In the genomic region with DNA sequence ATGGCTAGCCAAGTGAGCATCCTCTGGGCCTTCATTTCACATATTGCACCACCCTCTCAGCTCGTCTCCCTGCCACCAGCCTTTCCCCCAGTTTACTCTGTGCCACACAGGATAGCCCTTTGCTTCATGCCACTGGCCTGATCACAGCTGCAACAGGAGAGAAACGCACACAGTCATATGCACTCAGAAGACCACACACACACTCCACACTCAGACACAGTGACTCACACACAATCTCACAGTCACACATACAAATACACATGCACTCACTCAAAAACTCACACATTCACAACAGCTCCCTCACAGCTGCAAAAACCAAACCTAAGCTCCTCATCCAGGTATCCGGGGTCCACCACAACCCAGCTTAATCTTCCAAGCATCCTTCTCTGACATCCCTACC, we compare ENCODE assay signal across 25 cellular contexts. TPM values are rescaled to one million over a fixed set of nuclear protein-coding genes. Genes with fewer than 3 reads are reported as not detected.
DNase-seq lines count a peak whose midpoint lies in the region; TF ChIP-seq lines count a peak whose summit lies in the region.
"Had no signal": no experiment of that assay in that cellular context is flagged by ENCODE, and none has a peak within 500 bp of the region (broad histone marks: within the 10 kb centered on the region; RNA-seq: fewer than 3 reads in every experiment).

No MANE protein-coding gene starts in this region.

- no peak overlapping the region for H3K14ac ChIP-seq in mesenchymal stem cell (ENCODE audit: low read length in 2 of 2)

- no peaks in the 10 kb centered on the region for H4K20me1 ChIP-seq in MM.1S (ENCODE audit: insufficient read depth, low read length)

- H3K4me2 ChIP-seq in mesenchymal stem cell (ENCODE audit: low read length, poor library complexity, severe bottlenecking), result no peak overlapping the region
- H3K4me2 ChIP-seq in MM.1S (ENCODE audit: low read depth, low read length), result no peak overlapping the region

- H3K9me3 ChIP-seq in mesenchymal stem cell (ENCODE audit: control insufficient read depth, low read length) (no peaks in the 10 kb centered on the region), MM.1S (replicated peaks; ENCODE audit: insufficient read depth, low read length) (no peaks in the 10 kb centered on the region), thyroid gland (no peaks in the 10 kb centered on the region)
- H3K9me3 ChIP-seq: ovary, thoracic aorta had no signal

- no peak overlapping the region for H2BK12ac ChIP-seq in mesenchymal stem cell (ENCODE audit: low read length in 2 of 2)

- 87% methylated on average over 3 of the region's 3 CpGs for WGBS in mesenchymal stem cell
- 90 to 94% methylated on average over 3 of the region's 3 CpGs for WGBS in thyroid gland, 2 donors

- H3K9me2 ChIP-seq in MM.1S (replicated peaks; ENCODE audit: insufficient read depth, low read length), result no peaks in the 10 kb centered on the region

- H3K36me3 ChIP-seq in mesenchymal stem cell (ENCODE audit: control insufficient read depth in 1 of 2, insufficient read depth in 2 of 2, low read depth in 1 of 2, low read length in 2 of 2), result peaks cover 0 to 3% of the 10 kb centered on the region in 2 experiments
- no peaks in the 10 kb centered on the region for H3K36me3 ChIP-seq in MM.1S (replicated peaks; ENCODE audit: insufficient read depth, low read length)
- no peaks in the 10 kb centered on the region for H3K36me3 ChIP-seq in thyroid gland
- H3K36me3 ChIP-seq: ovary, thoracic aorta had no signal

- H3K9ac ChIP-seq in mesenchymal stem cell (ENCODE audit: low read length) (no peak overlapping the region), MM.1S (ENCODE audit: low read length) (no peak overlapping the region)

- H3F3A ChIP-seq in MM.1S (ENCODE audit: insufficient read depth, low read length), result no peaks in the 10 kb centered on the region

- peak overlapping the region; percentile 7 for H3K27ac Mint-ChIP-seq in activated naive CD8-positive, alpha-beta T cell
- H3K27ac Mint-ChIP-seq in activated naive CD8-positive, alpha-beta T cell treated with anti-CD3 and anti-CD28 coated beads for 36 hours, result no peak overlapping the region
- peak overlapping the region; percentile 49 for H3K27ac Mint-ChIP-seq in activated T-helper 1 cell treated with anti-CD3 and anti-CD28 coated beads, Interleukin-12 subunit alpha, Interleukin-12 subunit beta, Interleukin-2, Interleukin-4 antibody, amounts not matched to agents 30 ng/mL and 10 ng/mL and 1 ng/mL, durations not matched to agents 14 hours and 24 hours and 36 hours
- H3K27ac Mint-ChIP-seq: activated CD4-positive, alpha-beta T cell treated with anti-CD3 and anti-CD28 coated beads, Interleukin-2, amount 10 ng/mL, durations not matched to agents 7 days and 5 days; activated naive CD8-positive, alpha-beta T cell treated with anti-CD3 and anti-CD28 coated beads, Interleukin-2, amount 10 ng/mL, durations not matched to agents 7 days and 5 days; HFFc6; IgD-negative memory B cell; nephron; stimulated activated naive B cell treated with anti-CD40 and anti-IgM and Interleukin-4, amounts not matched to agents 10 μg/mL and 1 μg/mL and 100 μg/mL, for 72 hours had no signal

- H2BK15ac ChIP-seq in mesenchymal stem cell (ENCODE audit: low read depth, poor library complexity, severe bottlenecking), result no peak overlapping the region

- peaks cover 45% of the 10 kb centered on the region for H3K4me1 Mint-ChIP-seq in activated naive CD8-positive, alpha-beta T cell (ENCODE audit: low read depth)
- peaks cover 39% of the 10 kb centered on the region for H3K4me1 Mint-ChIP-seq in activated naive CD8-positive, alpha-beta T cell treated with anti-CD3 and anti-CD28 coated beads for 36 hours
- peaks cover 40% of the 10 kb centered on the region for H3K4me1 Mint-ChIP-seq in activated T-helper 1 cell treated with anti-CD3 and anti-CD28 coated beads, Interleukin-12 subunit alpha, Interleukin-12 subunit beta, Interleukin-2, Interleukin-4 antibody, amounts not matched to agents 30 ng/mL and 10 ng/mL and 1 ng/mL, durations not matched to agents 14 hours and 24 hours and 36 hours (ENCODE audit: low read depth)
- H3K4me1 Mint-ChIP-seq: nephron had no signal

- no peaks in the 10 kb centered on the region for H3K79me2 ChIP-seq in MM.1S (ENCODE audit: low read length)

- TF ChIP-seq POLR2A in thyroid gland (IDR thresholded peaks at IDR 0.05), result no peak

- no peak overlapping the region for H4K91ac ChIP-seq in mesenchymal stem cell (ENCODE audit: low read length)

- intact Hi-C loops in activated T-helper 1 cell treated with anti-CD3 and anti-CD28 coated beads, Interleukin-12 subunit alpha, Interleukin-12 subunit beta, Interleukin-2, Interleukin-4 antibody, amounts not matched to agents 30 ng/mL and 10 ng/mL and 1 ng/mL, durations not matched to agents 14 hours and 24 hours and 36 hours (cut with micrococcal nuclease), result no loop called here
- intact Hi-C loops in thyroid gland (cut with DNase I), result no loop called here

- H3K4ac ChIP-seq in mesenchymal stem cell (ENCODE audit: low read depth in 1 of 2, low read length in 2 of 2), result no peak overlapping the region

- H2AK5ac ChIP-seq in mesenchymal stem cell (ENCODE audit: low read length, severe bottlenecking), result no peak overlapping the region

- TF ChIP-seq CTCF in MM.1S (IDR thresholded peaks at IDR 0.05; ENCODE audit: low read length) (no peak), thyroid gland (IDR thresholded peaks at IDR 0.05) (no peak)

- no peak overlapping the region for H2BK120ac ChIP-seq in mesenchymal stem cell (ENCODE audit: low read depth, low read length)

- peaks cover 40% of the 10 kb centered on the region for H3K79me1 ChIP-seq in mesenchymal stem cell (replicated peaks; ENCODE audit: low read length, poor library complexity, severe bottlenecking)

- H4K8ac ChIP-seq in mesenchymal stem cell (ENCODE audit: low read length), result no peak overlapping the region

- H3K4me3 ChIP-seq in mesenchymal stem cell (ENCODE audit: insufficient read depth in 1 of 2, low read depth in 1 of 2, low read length in 2 of 2) (no peak overlapping the region), MM.1S (ENCODE audit: low read length) (no peak overlapping the region), thyroid gland (replicated peaks in 1 of 3) (no peak overlapping the region)
- H3K4me3 ChIP-seq: coronary artery, ovary, thoracic aorta had no signal

- H2BK5ac ChIP-seq in mesenchymal stem cell (ENCODE audit: low read depth, low read length, poor library complexity, severe bottlenecking), result no peak overlapping the region

- peaks cover 25% of the 10 kb centered on the region for H3K36me3 Mint-ChIP-seq in activated naive CD8-positive, alpha-beta T cell
- H3K36me3 Mint-ChIP-seq in activated naive CD8-positive, alpha-beta T cell treated with anti-CD3 and anti-CD28 coated beads for 36 hours, result peaks cover 13% of the 10 kb centered on the region
- peaks cover 17% of the 10 kb centered on the region for H3K36me3 Mint-ChIP-seq in activated T-helper 1 cell treated with anti-CD3 and anti-CD28 coated beads, Interleukin-12 subunit alpha, Interleukin-12 subunit beta, Interleukin-2, Interleukin-4 antibody, amounts not matched to agents 30 ng/mL and 10 ng/mL and 1 ng/mL, durations not matched to agents 14 hours and 24 hours and 36 hours (ENCODE audit: low read depth)
- H3K36me3 Mint-ChIP-seq: IgD-negative memory B cell; immature natural killer cell; stimulated activated naive B cell treated with anti-CD40 and anti-IgM and Interleukin-4, amounts not matched to agents 10 μg/mL and 1 μg/mL and 100 μg/mL, for 72 hours had no signal

- DNase-seq in activated naive CD8-positive, alpha-beta T cell treated with anti-CD3 and anti-CD28 coated beads for 36 hours, result no peak
- no peak for DNase-seq in activated T-helper 1 cell treated with anti-CD3 and anti-CD28 coated beads, Interleukin-12 subunit alpha, Interleukin-12 subunit beta, Interleukin-2, Interleukin-4 antibody, amounts not matched to agents 30 ng/mL and 10 ng/mL and 1 ng/mL, durations not matched to agents 14 hours and 24 hours and 36 hours (ENCODE audit: low spot score)
- DNase-seq in mesenchymal stem cell (peak; percentile 25), MM.1S (no peak), thyroid gland (no peak)
- no peak for DNase-seq in NK-92 treated with Interleukin-12 subunit alpha and Interleukin-12 subunit beta, amount 100 ng/mL, for 24 hours (lab: John Stamatoyannopoulos, UW)
- DNase-seq: activated CD4-positive, alpha-beta T cell treated with anti-CD3 and anti-CD28 coated beads, Interleukin-2, amount 10 ng/mL, durations not matched to agents 7 days and 5 days; activated naive CD8-positive, alpha-beta T cell treated with anti-CD3 and anti-CD28 coated beads, Interleukin-2, amount 10 ng/mL, durations not matched to agents 7 days and 5 days; caudate nucleus; CD4-positive, alpha-beta memory T cell; effector CD8-positive, alpha-beta T cell; HFFc6; immature natural killer cell; mammary epithelial cell; NCI-H187; NCI-H526; ovary; SHP77 treated with DMSO at 0.1 percent for 48 hours; stimulated activated naive B cell treated with anti-CD40 and anti-IgM and Interleukin-4, amounts not matched to agents 10 μg/mL and 1 μg/mL and 100 μg/mL, for 72 hours had no signal

- H3K4me1 ChIP-seq in mesenchymal stem cell (ENCODE audit: control insufficient read depth, insufficient read depth, low read depth, low read length) (peaks cover 5% of the 10 kb centered on the region), MM.1S (ENCODE audit: low read length) (no peaks in the 10 kb centered on the region), thyroid gland (no peaks in the 10 kb centered on the region)

- H3K23ac ChIP-seq in mesenchymal stem cell (ENCODE audit: low read length in 2 of 2), result no peak overlapping the region

- H3K27ac ChIP-seq in mesenchymal stem cell (ENCODE audit: low read length, poor library complexity, severe bottlenecking) (no peak overlapping the region), MM.1S (ENCODE audit: low read length) (no peak overlapping the region), thyroid gland (no peak overlapping the region)
- H3K27ac ChIP-seq: coronary artery, epithelial cell of prostate, ovary, thoracic aorta had no signal

- H3K27me3 Mint-ChIP-seq in activated naive CD8-positive, alpha-beta T cell, result no peaks in the 10 kb centered on the region
- H3K27me3 Mint-ChIP-seq in activated naive CD8-positive, alpha-beta T cell treated with anti-CD3 and anti-CD28 coated beads for 36 hours, result no peaks in the 10 kb centered on the region
- no peaks in the 10 kb centered on the region for H3K27me3 Mint-ChIP-seq in activated T-helper 1 cell treated with anti-CD3 and anti-CD28 coated beads, Interleukin-12 subunit alpha, Interleukin-12 subunit beta, Interleukin-2, Interleukin-4 antibody, amounts not matched to agents 30 ng/mL and 10 ng/mL and 1 ng/mL, durations not matched to agents 14 hours and 24 hours and 36 hours (ENCODE audit: insufficient read depth)
- H3K27me3 Mint-ChIP-seq: activated CD4-positive, alpha-beta T cell treated with anti-CD3 and anti-CD28 coated beads, Interleukin-2, amount 10 ng/mL, durations not matched to agents 7 days and 5 days; activated naive CD8-positive, alpha-beta T cell treated with anti-CD3 and anti-CD28 coated beads, Interleukin-2, amount 10 ng/mL, durations not matched to agents 7 days and 5 days; CD4-positive, alpha-beta memory T cell; stimulated activated naive B cell treated with anti-CD40 and anti-IgM and Interleukin-4, amounts not matched to agents 10 μg/mL and 1 μg/mL and 100 μg/mL, for 72 hours had no signal

- H3K9me3 Mint-ChIP-seq in activated naive CD8-positive, alpha-beta T cell (ENCODE audit: low read depth), result no peaks in the 10 kb centered on the region
- H3K9me3 Mint-ChIP-seq in activated naive CD8-positive, alpha-beta T cell treated with anti-CD3 and anti-CD28 coated beads for 36 hours, result no peaks in the 10 kb centered on the region
- H3K9me3 Mint-ChIP-seq in activated T-helper 1 cell treated with anti-CD3 and anti-CD28 coated beads, Interleukin-12 subunit alpha, Interleukin-12 subunit beta, Interleukin-2, Interleukin-4 antibody, amounts not matched to agents 30 ng/mL and 10 ng/mL and 1 ng/mL, durations not matched to agents 14 hours and 24 hours and 36 hours, result no peaks in the 10 kb centered on the region
- H3K9me3 Mint-ChIP-seq: activated CD4-positive, alpha-beta T cell treated with anti-CD3 and anti-CD28 coated beads, Interleukin-2, amount 10 ng/mL, durations not matched to agents 7 days and 5 days; activated naive CD8-positive, alpha-beta T cell treated with anti-CD3 and anti-CD28 coated beads, Interleukin-2, amount 10 ng/mL, durations not matched to agents 7 days and 5 days; HFFc6; IgD-negative memory B cell; immature natural killer cell; nephron; stimulated activated naive B cell treated with anti-CD40 and anti-IgM and Interleukin-4, amounts not matched to agents 10 μg/mL and 1 μg/mL and 100 μg/mL, for 72 hours had no signal

- H2AFZ ChIP-seq in mesenchymal stem cell (ENCODE audit: low read depth, low read length) (no peak overlapping the region), MM.1S (ENCODE audit: low read length) (no peak overlapping the region)

- H3K18ac ChIP-seq in mesenchymal stem cell (ENCODE audit: low read depth in 1 of 2, low read length in 2 of 2), result peak overlapping the region in 1 of 2 experiments; percentile 6

- no peak overlapping the region for H3K4me3 Mint-ChIP-seq in activated naive CD8-positive, alpha-beta T cell
- no peak overlapping the region for H3K4me3 Mint-ChIP-seq in activated naive CD8-positive, alpha-beta T cell treated with anti-CD3 and anti-CD28 coated beads for 36 hours
- no peak overlapping the region for H3K4me3 Mint-ChIP-seq in activated T-helper 1 cell treated with anti-CD3 and anti-CD28 coated beads, Interleukin-12 subunit alpha, Interleukin-12 subunit beta, Interleukin-2, Interleukin-4 antibody, amounts not matched to agents 30 ng/mL and 10 ng/mL and 1 ng/mL, durations not matched to agents 14 hours and 24 hours and 36 hours
- H3K4me3 Mint-ChIP-seq: activated CD4-positive, alpha-beta T cell treated with anti-CD3 and anti-CD28 coated beads, Interleukin-2, amount 10 ng/mL, durations not matched to agents 7 days and 5 days; activated naive CD8-positive, alpha-beta T cell treated with anti-CD3 and anti-CD28 coated beads, Interleukin-2, amount 10 ng/mL, durations not matched to agents 7 days and 5 days; HFFc6; IgD-negative memory B cell; immature natural killer cell; nephron; stimulated activated naive B cell treated with anti-CD40 and anti-IgM and Interleukin-4, amounts not matched to agents 10 μg/mL and 1 μg/mL and 100 μg/mL, for 72 hours had no signal

- H3K27me3 ChIP-seq in mesenchymal stem cell (ENCODE audit: control insufficient read depth in 1 of 2, insufficient read depth in 1 of 2, low read length in 2 of 2) (no peaks in the 10 kb centered on the region), MM.1S (replicated peaks; ENCODE audit: insufficient read depth, low read length) (no peaks in the 10 kb centered on the region), thyroid gland (no peaks in the 10 kb centered on the region)
- H3K27me3 ChIP-seq: ovary had no signal

RNA-seq across cellular contexts. Expression of gene TTC39B, which starts 38.7 kb away (rescaled TPM):
- total RNA-seq in activated naive CD8-positive, alpha-beta T cell treated with anti-CD3 and anti-CD28 coated beads for 36 hours, result 10 to 100 TPM; 16.2 to 17.3 TPM
- 23.8 and 26.1 TPM in 2 replicates for total RNA-seq in activated T-helper 1 cell treated with anti-CD3 and anti-CD28 coated beads, Interleukin-12 subunit alpha, Interleukin-12 subunit beta, Interleukin-2, Interleukin-4 antibody, amounts not matched to agents 30 ng/mL and 10 ng/mL and 1 ng/mL, durations not matched to agents 14 hours and 24 hours and 36 hours
- 7.9 TPM for polyA plus RNA-seq in mesenchymal stem cell (2013, experiment 1 of 2)
- 7.9 TPM for polyA plus RNA-seq in mesenchymal stem cell (2013, experiment 2 of 2)
- total RNA-seq in thyroid gland, result 10 to 100 TPM; 10.3 to 18.7 (median 11.3) TPM
